Comparison of ENCODE assay signal across 1 cellular context in the genomic region with DNA sequence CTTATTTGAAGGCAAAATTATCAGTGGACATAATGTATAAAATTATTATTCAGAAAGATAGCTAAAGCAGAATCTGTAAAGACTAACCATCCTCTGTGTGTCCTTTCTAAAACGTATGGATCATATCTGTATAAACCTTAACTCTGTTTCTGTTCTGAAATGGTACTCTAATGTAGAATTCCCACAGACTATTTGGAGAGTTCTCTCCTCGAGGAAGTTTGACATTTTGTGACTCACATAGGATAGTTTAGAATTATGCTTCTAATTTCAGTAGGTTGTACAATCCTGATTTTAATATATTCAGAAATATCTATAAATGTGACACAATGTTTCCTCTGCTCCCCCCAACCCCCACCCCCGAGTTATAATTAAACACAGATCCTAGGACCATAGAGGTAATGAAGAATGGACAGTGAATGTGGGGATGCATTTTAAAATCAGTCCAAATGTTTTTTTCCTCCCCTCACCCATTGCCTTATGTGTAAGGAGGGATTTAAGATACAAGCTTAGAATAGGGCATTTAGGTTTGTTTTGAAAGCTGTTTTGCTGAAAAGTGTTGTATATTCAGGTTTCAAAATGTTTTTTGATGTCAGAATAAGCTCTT.
TF ChIP-seq lines count a peak whose summit lies in the region.

No MANE protein-coding gene starts in this region.

TF ChIP-seq in H1, 55 proteins besides CTCF, POLR2A, EP300 and RAD21 (continued from another document):
- TF ChIP-seq BACH1 (IDR thresholded peaks at IDR 0.05; ENCODE audit: low read length) (no peak), PHF8 (conservative IDR thresholded peaks at IDR 0.05; ENCODE audit: low read depth, low read length) (no peak)
